ENCODE assay signal across 8 cellular contexts in the genomic region with DNA sequence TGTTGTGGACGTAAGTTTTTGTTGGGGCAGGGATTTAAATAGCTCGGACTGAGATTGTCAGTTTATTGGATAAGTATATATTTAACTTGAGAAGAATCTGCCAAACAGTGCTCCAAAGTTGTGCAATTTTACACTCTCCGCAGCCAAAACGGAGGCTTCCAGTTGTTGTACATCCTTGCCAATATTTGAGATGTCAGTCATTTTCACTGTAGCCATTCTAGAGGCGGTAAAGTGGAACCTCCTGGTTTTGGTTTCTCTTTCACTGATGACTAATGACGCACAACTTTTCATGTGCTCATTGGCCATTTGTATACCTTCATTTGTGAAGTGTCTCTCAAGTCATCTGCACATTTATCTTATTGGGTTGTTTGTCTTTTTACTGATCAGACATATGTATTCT. TPM values are rescaled to one million over a fixed set of nuclear protein-coding genes. Genes with fewer than 3 reads are reported as not detected.
DNase-seq lines count a peak whose midpoint lies in the region; ATAC-seq, FAIRE-seq and TF ChIP-seq lines count a peak whose summit lies in the region.
"Not testable (repeated sequence)": the region's sequence is repeated elsewhere in the genome, so short reads cannot be mapped to it uniquely, and the experiment has no call there.

No MANE protein-coding gene starts in this region.

- not testable (repeated sequence) for H3K36me3 Mint-ChIP-seq in activated naive CD8-positive, alpha-beta T cell treated with anti-CD3 and anti-CD28 coated beads for 36 hours; natural killer cell

- H3K4me3 Mint-ChIP-seq in activated naive CD8-positive, alpha-beta T cell treated with anti-CD3 and anti-CD28 coated beads for 36 hours: not testable (repeated sequence)
- H3K4me3 Mint-ChIP-seq in natural killer cell: peak overlapping the region; percentile 35

- TF ChIP-seq POLR2A in H54 (IDR thresholded peaks at IDR 0.05; ENCODE audit: low read depth, low read length): not testable (repeated sequence)

- TF ChIP-seq CTCF in AG10803 (conservative IDR thresholded peaks at IDR 0.05; ENCODE audit: low read length); foreskin fibroblast (IDR thresholded peaks at IDR 0.05; ENCODE audit: low read depth, low read length); natural killer cell (IDR thresholded peaks at IDR 0.05): not testable (repeated sequence)

- H3K4me1 Mint-ChIP-seq in activated naive CD8-positive, alpha-beta T cell treated with anti-CD3 and anti-CD28 coated beads for 36 hours: not testable (repeated sequence)
- peaks cover 10 to 11% of the 10 kb centered on the region in 2 donors for H3K4me1 Mint-ChIP-seq in natural killer cell

- intact Hi-C loops in natural killer cell (cut with micrococcal nuclease): not testable (repeated sequence)

- H3K27me3 Mint-ChIP-seq in activated naive CD8-positive, alpha-beta T cell treated with anti-CD3 and anti-CD28 coated beads for 36 hours; natural killer cell (ENCODE audit: low read depth in 2 of 2): not testable (repeated sequence)

- ATAC-seq in GM18858 (IDR thresholded peaks at IDR 0.05; ENCODE audit: unreplicated experiment) (peak; percentile 55), HG03571 (IDR thresholded peaks at IDR 0.05; ENCODE audit: unreplicated experiment) (peak; percentile 55), natural killer cell (peak; percentile 57 to 65 (median 62))

- peak; percentile 60 for FAIRE-seq in H54 (lab: Jason Lieb, UNC)

- H3K9me3 Mint-ChIP-seq in activated naive CD8-positive, alpha-beta T cell treated with anti-CD3 and anti-CD28 coated beads for 36 hours; natural killer cell: not testable (repeated sequence)

- not testable (repeated sequence) for H3K27ac Mint-ChIP-seq in activated naive CD8-positive, alpha-beta T cell treated with anti-CD3 and anti-CD28 coated beads for 36 hours
- H3K27ac Mint-ChIP-seq in natural killer cell: peak overlapping the region in 1 of 2 donors; percentile 38

- DNase-seq in AG10803 (ENCODE audit: low read depth) (peak; percentile 69), RKO (ENCODE audit: low spot score) (peak; percentile 87), foreskin fibroblast (peak; percentile 9 to 15)
- DNase-seq in H54 (ENCODE audit: insufficient read length, low spot score); natural killer cell: not testable (repeated sequence)
- peak; percentile 4 for DNase-seq in activated naive CD8-positive, alpha-beta T cell treated with anti-CD3 and anti-CD28 coated beads for 36 hours

- peak overlapping the region; percentile 26 for H3K4me3 ChIP-seq in AG10803 (ENCODE audit: low read length)
- not testable (repeated sequence) for H3K4me3 ChIP-seq in foreskin fibroblast (ENCODE audit: low read depth in 1 of 2, low read length in 2 of 2)

RNA-seq across cellular contexts. Expression of a gene that starts 24.3 kb away (rescaled TPM):
- total RNA-seq in activated naive CD8-positive, alpha-beta T cell treated with anti-CD3 and anti-CD28 coated beads for 36 hours: under 1 TPM; 0.47 to 0.66 TPM
- total RNA-seq in natural killer cell: 1 to 10 TPM in 2 of 3 donors, under 1 TPM in 1; 0.93 to 1.7 (median 1.5) TPM
